8 cellular contexts compared by ENCODE assay signal in genomic region chr12:82686223-82687019, GRCh38. TPM values are rescaled to one million over a fixed set of nuclear protein-coding genes. Genes with fewer than 3 reads are reported as not detected.
DNase-seq lines count a peak whose midpoint lies in the region; ATAC-seq and TF ChIP-seq lines count a peak whose summit lies in the region.

TSS of gene TMTC2 (plus strand) at chr12:82686906.

- peak within 1 kb of the TSS; percentile 91 for H3K4me3 Mint-ChIP-seq in T-helper 1 cell treated with Interleukin-12 subunit alpha and Interleukin-12 subunit beta and Interleukin-4 antibody, amounts not matched to agents 30 μg/mL and 1 μg/mL, for 36 hours

- TF ChIP-seq CTCF in GM13977 (IDR thresholded peaks at IDR 0.05; ENCODE audit: extremely low read depth, insufficient read depth, missing control alignments) (no peak), left ventricle myocardium inferior (IDR thresholded peaks at IDR 0.05; ENCODE audit: borderline replicate concordance) (no peak), prostate gland (IDR thresholded peaks at IDR 0.05) (no peak)

- ATAC-seq in HG02852 (IDR thresholded peaks at IDR 0.05; ENCODE audit: unreplicated experiment), result peak; percentile 86

- no peaks in the 10 kb centered on the region for H3K9me3 Mint-ChIP-seq in T-helper 1 cell treated with Interleukin-12 subunit alpha and Interleukin-12 subunit beta and Interleukin-4 antibody, amounts not matched to agents 30 μg/mL and 1 μg/mL, for 36 hours

- H3K27me3 Mint-ChIP-seq in T-helper 1 cell treated with Interleukin-12 subunit alpha and Interleukin-12 subunit beta and Interleukin-4 antibody, amounts not matched to agents 30 μg/mL and 1 μg/mL, for 36 hours (ENCODE audit: low read depth), result peaks cover 24% of the 10 kb centered on the region

- peak; percentile 82 for TF ChIP-seq POLR2A in prostate gland (IDR thresholded peaks at IDR 0.05)

- H3K27ac Mint-ChIP-seq in T-helper 1 cell treated with Interleukin-12 subunit alpha and Interleukin-12 subunit beta and Interleukin-4 antibody, amounts not matched to agents 30 μg/mL and 1 μg/mL, for 36 hours, result peak within 1 kb of the TSS; percentile 94

- intact Hi-C loops in left ventricle myocardium inferior (cut with micrococcal nuclease) (no loop called here), prostate gland (cut with DNase I) (no loop called here)

- DNase-seq in GM13977 (ENCODE audit: low spot score), result peak; percentile 93
- DNase-seq in NCI-H1436 treated with DMSO at 0.1 percent for 48 hours (lab: John Stamatoyannopoulos, UW), result peak; percentile 66
- peak; percentile 90 for DNase-seq in left ventricle myocardium inferior
- peak; percentile 96 for DNase-seq in prostate gland (ENCODE audit: low spot score)
- peak; percentile 96 for DNase-seq in ureter (ENCODE audit: low spot score)

- under 1% methylated on average over 35 of the region's 35 CpGs for WGBS in prostate gland

- no peaks in the 10 kb centered on the region for H3K9me3 ChIP-seq in left ventricle myocardium inferior (replicated peaks)
- H3K9me3 ChIP-seq in prostate gland, result no peaks in the 10 kb centered on the region

- no peaks in the 10 kb centered on the region for H3K27me3 ChIP-seq in left ventricle myocardium inferior (ENCODE audit: low read depth)
- no peaks in the 10 kb centered on the region for H3K27me3 ChIP-seq in prostate gland (replicated peaks; ENCODE audit: insufficient read depth)

- H3K4me1 Mint-ChIP-seq in T-helper 1 cell treated with Interleukin-12 subunit alpha and Interleukin-12 subunit beta and Interleukin-4 antibody, amounts not matched to agents 30 μg/mL and 1 μg/mL, for 36 hours (ENCODE audit: low read depth), result peaks cover 27% of the 10 kb centered on the region

- H3K4me1 ChIP-seq in left ventricle myocardium inferior, result peaks cover 32% of the 10 kb centered on the region
- H3K4me1 ChIP-seq in prostate gland (replicated peaks), result no peaks in the 10 kb centered on the region

- peaks cover 2% of the 10 kb centered on the region for H3K36me3 Mint-ChIP-seq in T-helper 1 cell treated with Interleukin-12 subunit alpha and Interleukin-12 subunit beta and Interleukin-4 antibody, amounts not matched to agents 30 μg/mL and 1 μg/mL, for 36 hours (ENCODE audit: low read depth)

- in situ Hi-C loops in GM13977 (cut with MboI; ENCODE audit: low pct_unique_long_range_greater_than_20kb, low sequenced_read_pairs, unreplicated experiment), result loop anchor here (25.0 kb wide), 1 partner anchor 1126 kb away; no protein-coding TSS in a partner anchor

- H3K27ac ChIP-seq in angular gyrus (ENCODE audit: low read depth, low read length), result peak within 1 kb of the TSS; percentile 99
- H3K27ac ChIP-seq in left ventricle myocardium inferior (replicated peaks), result peak within 1 kb of the TSS; percentile 92
- H3K27ac ChIP-seq in prostate gland, result peak within 1 kb of the TSS; percentile 96 to 97

- H3K36me3 ChIP-seq in left ventricle myocardium inferior (no peaks in the 10 kb centered on the region), prostate gland (no peaks in the 10 kb centered on the region)

- H3K4me3 ChIP-seq in left ventricle myocardium inferior (peak within 1 kb of the TSS; percentile 90), prostate gland (peak within 1 kb of the TSS; percentile 79 to 89)

RNA-seq across cellular contexts. Expression of gene TMTC2, which starts in this region (rescaled TPM):
- total RNA-seq in left ventricle myocardium inferior (3.4 TPM), prostate gland (10 to 100 TPM; 19.0 to 30.7 TPM), ureter (41.3 TPM)

Comparison
In these comparisons a context has a peak if more than half of its experiments do, and no peak if none do; other contexts are left out.
1. Peak in every context shown above with its lines: DNase-seq, ATAC-seq, H3K4me3 ChIP-seq and H3K27ac ChIP-seq.